14 cellular contexts compared by ENCODE assay signal in genomic region chr6:137829641-137830083, GRCh38. TPM values are rescaled to one million over a fixed set of nuclear protein-coding genes. Genes with fewer than 3 reads are reported as not detected.
A peak's percentile ranks its signal among the peaks of the same experiment; 100 is the strongest.
DNase-seq lines count a peak whose midpoint lies in the region; TF ChIP-seq lines count a peak whose summit lies in the region.
"Had no signal": no experiment of that assay in that cellular context is flagged by ENCODE, and none has a peak within 500 bp of the region (broad histone marks: within the 10 kb centered on the region; RNA-seq: fewer than 3 reads in every experiment).

No MANE protein-coding gene starts in this region.

- in situ Hi-C loops in KBM-7 (cut with MboI; ENCODE audit: low pct_unique_long_range_greater_than_20kb, low sequenced_read_pairs), result no loop called here

- H3K9me3 ChIP-seq in OCI-LY3 (ENCODE audit: insufficient read depth, low read length), result peaks cover 8% of the 10 kb centered on the region; the same call in 1 of the 2 replicates
- H3K9me3 ChIP-seq in trophoblast cell (ENCODE audit: insufficient read depth, low read depth, low read length), result no peaks in the 10 kb centered on the region
- H3K9me3 ChIP-seq: right lobe of liver, thyroid gland had no signal

- no peak overlapping the region for H3K23ac ChIP-seq in trophoblast cell (ENCODE audit: low read length)

- H3K36me3 ChIP-seq in OCI-LY3 (replicated peaks; ENCODE audit: low read depth, low read length), result peaks cover 5% of the 10 kb centered on the region
- no peaks in the 10 kb centered on the region for H3K36me3 ChIP-seq in trophoblast cell (ENCODE audit: control insufficient read depth in 1 of 2, insufficient read depth in 2 of 2, low read length in 2 of 2)
- H3K36me3 ChIP-seq: right lobe of liver, thyroid gland had no signal

- H3K27me3 ChIP-seq in OCI-LY3 (ENCODE audit: low read depth, low read length), result no peaks in the 10 kb centered on the region
- H3K27me3 ChIP-seq in trophoblast cell (ENCODE audit: insufficient read depth, low read length), result no peaks in the 10 kb centered on the region
- H3K27me3 ChIP-seq: right lobe of liver, thyroid gland had no signal

- no peak overlapping the region for H2BK120ac ChIP-seq in trophoblast cell (ENCODE audit: insufficient read depth, low read length, poor library complexity)

- H3K18ac ChIP-seq in trophoblast cell (ENCODE audit: low read length), result no peak overlapping the region

- H2BK5ac ChIP-seq in trophoblast cell (ENCODE audit: low read depth, low read length, poor library complexity), result no peak overlapping the region

- TF ChIP-seq CTCF in OCI-LY3 (IDR thresholded peaks at IDR 0.05; ENCODE audit: low read depth, low read length) (no peak), choroid plexus epithelial cell (conservative IDR thresholded peaks at IDR 0.05; ENCODE audit: low read depth, low read length) (no peak)

- H3K79me2 ChIP-seq in OCI-LY3 (ENCODE audit: low read length) (no peaks in the 10 kb centered on the region), trophoblast cell (ENCODE audit: control insufficient read depth, insufficient read depth, low read length, poor library complexity) (peaks cover 2% of the 10 kb centered on the region)

- peaks cover 7% of the 10 kb centered on the region for H3K79me1 ChIP-seq in trophoblast cell (ENCODE audit: low read length)

- peak overlapping the region; percentile 99 for H3K27ac ChIP-seq in OCI-LY3 (ENCODE audit: low read length)
- no peak overlapping the region for H3K27ac ChIP-seq in trophoblast cell (ENCODE audit: low read depth, low read length)
- H3K27ac ChIP-seq: 22Rv1, right lobe of liver, thyroid gland had no signal

- H3K4me3 ChIP-seq in OCI-LY3 (ENCODE audit: low read length) (peak overlapping the region; percentile 16; the same call in 1 of the 2 replicates), choroid plexus epithelial cell (ENCODE audit: low read depth, low read length) (no peak overlapping the region), trophoblast cell (ENCODE audit: low read depth, low read length) (no peak overlapping the region)
- H3K4me3 ChIP-seq: right lobe of liver, thyroid gland had no signal

- no peak overlapping the region for H4K8ac ChIP-seq in trophoblast cell (ENCODE audit: low read depth, low read length)

- H3K9ac ChIP-seq in OCI-LY3 (ENCODE audit: low read length) (peak overlapping the region; percentile 38; the same call in 1 of the 2 replicates), trophoblast cell (ENCODE audit: low read length) (no peak overlapping the region)

- whole genome bisulfite sequencing in trophoblast cell (ENCODE audit: extremely low coverage, insufficient coverage, insufficient read length), result no CpG with 5 or more reads among the region's 4 CpGs

- H4K12ac ChIP-seq in trophoblast cell (ENCODE audit: low read depth, low read length), result no peak overlapping the region

- H2BK12ac ChIP-seq in trophoblast cell (ENCODE audit: low read length), result no peak overlapping the region

- no peaks in the 10 kb centered on the region for H4K20me1 ChIP-seq in OCI-LY3 (ENCODE audit: insufficient read depth, low read length)

- H3K4me2 ChIP-seq in OCI-LY3 (ENCODE audit: low read length) (peak overlapping the region; percentile 56), trophoblast cell (ENCODE audit: low read length) (no peak overlapping the region)

- peak; percentile 5 for DNase-seq in DMS53 (lab: John Stamatoyannopoulos, UW)
- DNase-seq in DMS53 treated with DMSO at 0.1 percent for 48 hours (lab: John Stamatoyannopoulos, UW; ENCODE audit: unreplicated experiment), result no peak
- DNase-seq in choroid plexus epithelial cell (ENCODE audit: low read depth), result peak; percentile 43
- peak; percentile 86 to 97 for DNase-seq in trophoblast cell
- DNase-seq in GF-D8 (lab: John Stamatoyannopoulos, UW), result no peak
- no peak for DNase-seq in NCI-H510A (lab: John Stamatoyannopoulos, UW)
- DNase-seq in KBM-7, result no peak
- DNase-seq: naive B cell, NCI-H1105 treated with DMSO at 0.1 percent for 48 hours, NCI-H526, right lobe of liver, thyroid gland had no signal

- H3K4me1 ChIP-seq in OCI-LY3 (ENCODE audit: low read length) (peaks cover 57% of the 10 kb centered on the region), trophoblast cell (ENCODE audit: control insufficient read depth in 1 of 2, insufficient read depth in 2 of 2, low read length in 2 of 2) (peaks cover 0 to 5% of the 10 kb centered on the region in 2 experiments)
- H3K4me1 ChIP-seq: right lobe of liver had no signal

- no peak overlapping the region for H4K91ac ChIP-seq in trophoblast cell (ENCODE audit: low read depth, low read length)

- H3K4ac ChIP-seq in trophoblast cell (ENCODE audit: low read depth, low read length), result no peak overlapping the region

- H2AFZ ChIP-seq in OCI-LY3 (ENCODE audit: low read depth, low read length) (no peak overlapping the region), trophoblast cell (ENCODE audit: insufficient read depth, low read length, poor library complexity) (no peak overlapping the region)

- H3K14ac ChIP-seq in trophoblast cell (ENCODE audit: low read length), result no peak overlapping the region

- no peak overlapping the region for H2AK5ac ChIP-seq in trophoblast cell (ENCODE audit: low read length)

RNA-seq across cellular contexts. Expression of gene TNFAIP3, which starts 37.4 kb away (rescaled TPM):
- polyA plus RNA-seq in trophoblast cell (2013), result 59.7 and 64.7 TPM in 2 replicates

Comparison
In these comparisons a context has a peak if more than half of its experiments do, and no peak if none do; other contexts are left out.
1. DNase-seq: peak in DMS53 (single experiment), choroid plexus epithelial cell (single experiment) and trophoblast cell (2 of 2); none in DMS53 treated with DMSO at 0.1 percent for 48 hours (single experiment), GF-D8 (single experiment), NCI-H510A (single experiment) and KBM-7 (single experiment).